8 cellular contexts compared by ENCODE assay signal in the genomic region with DNA sequence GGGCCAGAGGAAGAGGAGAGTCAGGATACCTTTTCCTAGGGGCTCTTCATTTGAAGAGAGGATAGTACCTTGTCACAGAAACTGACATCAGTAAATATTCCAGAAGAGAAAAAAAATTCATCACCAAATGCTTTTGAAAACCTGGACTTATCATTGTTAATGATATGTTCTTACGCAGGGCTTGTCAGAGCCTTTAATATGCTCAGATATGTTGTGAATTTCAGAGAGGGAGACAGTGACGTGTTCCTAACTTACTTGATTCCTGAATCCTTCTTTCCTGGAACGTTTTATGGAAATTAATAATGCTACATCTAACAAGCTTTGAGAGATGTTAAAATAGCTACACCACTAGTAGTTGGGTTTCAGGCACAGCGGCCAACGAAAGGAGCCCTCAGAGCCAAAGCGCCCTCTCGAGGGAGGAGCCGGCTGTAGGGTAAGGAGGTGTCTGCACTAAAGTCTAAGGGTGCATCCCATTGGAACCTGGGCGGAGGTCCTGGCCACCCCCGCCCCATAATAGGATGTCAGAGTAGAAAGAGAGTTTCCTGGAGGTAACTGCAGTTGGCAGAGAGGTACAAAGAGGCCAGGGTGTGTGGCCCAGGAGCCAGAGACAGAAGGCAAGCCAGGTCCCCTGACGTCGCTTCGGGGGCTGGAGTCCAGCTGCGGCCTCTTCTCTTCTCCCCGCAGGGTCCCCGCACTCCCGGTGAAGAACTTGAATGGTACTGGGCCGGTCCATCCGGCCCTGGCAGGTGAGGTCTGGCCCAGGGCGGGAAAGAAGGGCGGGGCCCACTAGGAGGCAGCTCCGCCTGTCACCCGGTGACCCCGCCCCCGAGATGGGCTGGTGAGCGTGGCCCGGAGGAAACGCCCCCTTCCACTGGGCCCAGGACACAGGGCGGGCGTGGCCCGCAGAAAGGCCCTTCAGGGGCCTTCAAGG. TPM values are rescaled to one million over a fixed set of nuclear protein-coding genes. Genes with fewer than 3 reads are reported as not detected.
A peak's percentile ranks its signal among the peaks of the same experiment; 100 is the strongest.
DNase-seq lines count a peak whose midpoint lies in the region; FAIRE-seq and TF ChIP-seq lines count a peak whose summit lies in the region.

No MANE protein-coding gene starts in this region.

- peak overlapping the region; percentile 75 for H3K4me3 Mint-ChIP-seq in glutamatergic neuron (ENCODE audit: unreplicated experiment)

- H3K27me3 Mint-ChIP-seq in glutamatergic neuron (ENCODE audit: unreplicated experiment) = peaks cover 14% of the 10 kb centered on the region

- no peak overlapping the region for H3K4me3 ChIP-seq in small intestine (ENCODE audit: low read depth in 1 of 2, low read length in 2 of 2)

- no peak for TF ChIP-seq CTCF in glutamatergic neuron (IDR thresholded peaks at IDR 0.05; ENCODE audit: partially characterized antibody, unreplicated experiment)

- peaks cover 2% of the 10 kb centered on the region for H3K9me3 Mint-ChIP-seq in glutamatergic neuron (ENCODE audit: unreplicated experiment)

- DNase-seq in GM18507 (ENCODE audit: extremely low spot score, insufficient read length, low read depth) (no peak), NCI-H774 (lab: John Stamatoyannopoulos, UW) (peak; percentile 11), glutamatergic neuron (peak; percentile 59), small intestine (peak; percentile 39), NCI-H2196 (lab: John Stamatoyannopoulos, UW; ENCODE audit: unreplicated experiment) (no peak), NCI-H2081 (lab: John Stamatoyannopoulos, UW) (no peak), NCI-H510A treated with DMSO at 0.1 percent for 48 hours (lab: John Stamatoyannopoulos, UW) (no peak)
- no peak for DNase-seq in activated CD4-positive, alpha-beta T cell treated with anti-CD3 and anti-CD28 coated beads for 1 hour

- 20 to 29% (median 27%) methylated on average over 24 to 31 of the region's 31 CpGs for WGBS in small intestine, 3 donors

- H3K27ac Mint-ChIP-seq in glutamatergic neuron (ENCODE audit: unreplicated experiment) = no peak overlapping the region

- H3K4me1 Mint-ChIP-seq in glutamatergic neuron (ENCODE audit: low read depth, unreplicated experiment) = peaks cover 19% of the 10 kb centered on the region

- no peak overlapping the region for H3K27ac ChIP-seq in small intestine (ENCODE audit: low read depth in 1 of 2, low read length in 1 of 2)

- H3K27me3 ChIP-seq in small intestine (ENCODE audit: control insufficient read depth in 2 of 2, insufficient read depth in 2 of 2, low read length in 2 of 2) = no peaks in the 10 kb centered on the region

- no peaks in the 10 kb centered on the region for H3K4me1 ChIP-seq in small intestine (ENCODE audit: control insufficient read depth in 2 of 2, insufficient read depth in 1 of 2, low read depth in 1 of 2, low read length in 1 of 2)

- FAIRE-seq in GM18507 (lab: Jason Lieb, UNC) (peak; percentile 9), small intestine (lab: Jason Lieb, UNC) (no peak)

- H3K36me3 Mint-ChIP-seq in glutamatergic neuron (ENCODE audit: unreplicated experiment) = no peaks in the 10 kb centered on the region

- no peaks in the 10 kb centered on the region for H3K9me3 ChIP-seq in small intestine (ENCODE audit: control insufficient read depth, low read depth)

- no peaks in the 10 kb centered on the region for H3K36me3 ChIP-seq in small intestine (ENCODE audit: control insufficient read depth in 2 of 2, insufficient read depth in 2 of 2, low read length in 2 of 2)

RNA-seq across cellular contexts. Expression of gene DTX1, which starts 36.2 kb away (rescaled TPM):
- 4.3 TPM for total RNA-seq in glutamatergic neuron (ENCODE audit: unreplicated experiment)
- polyA plus RNA-seq in small intestine = 1 to 10 TPM in 2 of 3 donors, under 1 TPM in 1; 0.45 to 4.8 (median 4.3) TPM

RNA-seq across cellular contexts. Expression of gene RASAL1, which starts 42.8 kb away (rescaled TPM):
- total RNA-seq in glutamatergic neuron (ENCODE audit: unreplicated experiment) = not detected
- polyA plus RNA-seq in small intestine = under 1 TPM in 2 of 3 donors, not detected in 1; 0.16 to 0.81 TPM

RNA-seq across cellular contexts. Expression of gene CFAP73, which starts 56.8 kb away (rescaled TPM):
- total RNA-seq in glutamatergic neuron (ENCODE audit: unreplicated experiment) = not detected
- polyA plus RNA-seq in small intestine = under 1 TPM in 1 of 3 donors, not detected in 2; 0.19 TPM

Comparison
In these comparisons a context has a peak if more than half of its experiments do, and no peak if none do; other contexts are left out.
1. DNase-seq: peak in NCI-H774 (single experiment), glutamatergic neuron (single experiment) and small intestine (single experiment); none in GM18507 (single experiment), activated CD4-positive, alpha-beta T cell treated with anti-CD3 and anti-CD28 coated beads for 1 hour (single experiment), NCI-H2196 (single experiment), NCI-H2081 (0 of 2) and NCI-H510A treated with DMSO at 0.1 percent for 48 hours (single experiment).